Comparison of ENCODE assay signal across 13 cellular contexts in genomic region chr11:118907749-118908106, GRCh38. TPM values are rescaled to one million over a fixed set of nuclear protein-coding genes. Genes with fewer than 3 reads are reported as not detected.
DNase-seq lines count a peak whose midpoint lies in the region; ATAC-seq and TF ChIP-seq lines count a peak whose summit lies in the region.
"Had no signal": no experiment of that assay in that cellular context is flagged by ENCODE, and none has a peak within 500 bp of the region (broad histone marks: within the 10 kb centered on the region; RNA-seq: fewer than 3 reads in every experiment).

No MANE protein-coding gene starts in this region.

- peaks cover 62% of the 10 kb centered on the region for H3K4me1 ChIP-seq in CD8-positive, alpha-beta T cell (ENCODE audit: insufficient read depth, low read length)

- H3K4me3 Mint-ChIP-seq in CD8-positive, alpha-beta T cell: peak overlapping the region; percentile 53

- ATAC-seq in CD8-positive, alpha-beta T cell: no peak
- ATAC-seq in GM21423 (IDR thresholded peaks at IDR 0.05; ENCODE audit: unreplicated experiment) (no peak), HG03025 (IDR thresholded peaks at IDR 0.05; ENCODE audit: low FRiP score, unreplicated experiment) (no peak), sciatic nerve (no peak)

- peaks cover 59% of the 10 kb centered on the region for H3K36me3 Mint-ChIP-seq in CD8-positive, alpha-beta T cell

- CTCF ChIA-PET in CD8-positive, alpha-beta T cell (lab: Charles Lee): interaction anchor here (0.6 to 7.5 kb wide), 10 partner anchors 9 to 218 kb away, joined by 3 to 92 read pairs (median 8); partner anchors contain the start of genes DDX6 and UPK2

- DNase-seq in CD8-positive, alpha-beta T cell: no peak
- DNase-seq in SK-N-DZ (ENCODE audit: low spot score) (peak; percentile 33), fibroblast of mammary gland (ENCODE audit: low read depth) (peak; percentile 51), retinal pigment epithelial cell (ENCODE audit: low read depth) (no peak), NCI-H2227 treated with DMSO at 0.1 percent for 48 hours (lab: John Stamatoyannopoulos, UW) (no peak), sciatic nerve (ENCODE audit: low spot score) (no peak)
- DNase-seq: NCI-H1694 treated with DMSO at 0.1 percent for 48 hours had no signal

- TF ChIP-seq CTCF in CD8-positive, alpha-beta T cell (IDR thresholded peaks at IDR 0.05): no peak
- TF ChIP-seq CTCF in fibroblast of mammary gland (conservative IDR thresholded peaks at IDR 0.05; ENCODE audit: control insufficient read depth, insufficient read depth, low read depth, low read length): no peak
- TF ChIP-seq CTCF in retinal pigment epithelial cell (conservative IDR thresholded peaks at IDR 0.05; ENCODE audit: low read depth, low read length): no peak

- POLR2A ChIA-PET in CD8-positive, alpha-beta T cell (lab: Charles Lee): interaction anchor here (1.1 to 9.9 kb wide), 8 partner anchors 8 to 118 kb away, joined by 3 to 201 read pairs (median 6); partner anchors contain the start of genes BCL9L and DDX6

- no peaks in the 10 kb centered on the region for H3K9me3 ChIP-seq in CD8-positive, alpha-beta T cell (ENCODE audit: low read length)

- H3K27me3 Mint-ChIP-seq in CD8-positive, alpha-beta T cell (ENCODE audit: low read depth): no peaks in the 10 kb centered on the region

- H3K27ac ChIP-seq in CD8-positive, alpha-beta T cell (ENCODE audit: low read depth, low read length): peak overlapping the region; percentile 2

- H3K36me3 ChIP-seq in CD8-positive, alpha-beta T cell (ENCODE audit: insufficient read depth, low read length): peaks cover 41% of the 10 kb centered on the region

- H3K27me3 ChIP-seq in CD8-positive, alpha-beta T cell (ENCODE audit: insufficient read depth, low read length): no peaks in the 10 kb centered on the region

- H3K27ac Mint-ChIP-seq in CD8-positive, alpha-beta T cell: peak overlapping the region; percentile 92

- intact Hi-C loops in CD8-positive, alpha-beta T cell (cut with DNase I, micrococcal nuclease): loop anchor here (1.0 to 5.0 kb wide), 3 partner anchors 23 to 49 kb away; partner anchors contain the start of gene UPK2 (in 2 of the 2)
- intact Hi-C loops in sciatic nerve (cut with DNase I): loop anchor here (1.0 to 10.0 kb wide), 3 partner anchors 21 to 203 kb away; partner anchors contain the start of gene UPK2

- peaks cover 62% of the 10 kb centered on the region for H3K4me1 Mint-ChIP-seq in CD8-positive, alpha-beta T cell (ENCODE audit: low read depth)

- no peaks in the 10 kb centered on the region for H3K9me3 Mint-ChIP-seq in CD8-positive, alpha-beta T cell

- H3K4me3 ChIP-seq in CD8-positive, alpha-beta T cell (ENCODE audit: low read depth, low read length): no peak overlapping the region
- no peak overlapping the region for H3K4me3 ChIP-seq in fibroblast of mammary gland (ENCODE audit: control insufficient read depth, low read depth, low read length)
- peak overlapping the region; percentile 29 for H3K4me3 ChIP-seq in retinal pigment epithelial cell (ENCODE audit: low read length)

RNA-seq across cellular contexts. Expression of gene BCL9L, which starts 18.0 kb away (rescaled TPM):
- total RNA-seq in CD8-positive, alpha-beta T cell: 100 to 1,000 TPM; 437 to 439 TPM
- 1.3 and 2.8 TPM in 2 replicates for polyA plus RNA-seq in SK-N-DZ (2014; cell fraction: cytosol; rRNA removed)
- 1.1 and 1.7 TPM in 2 replicates for polyA plus RNA-seq in SK-N-DZ (2014; cell fraction: nucleus; rRNA removed)
- total RNA-seq in sciatic nerve: 53.6 TPM

RNA-seq across cellular contexts. Expression of gene CXCR5, which starts 24.0 kb away (rescaled TPM):
- 1 to 10 TPM; 7.6 to 8.0 TPM for total RNA-seq in CD8-positive, alpha-beta T cell
- not detected in 2 replicates for polyA plus RNA-seq in SK-N-DZ (2014; cell fraction: cytosol; rRNA removed)
- not detected in 2 replicates for polyA plus RNA-seq in SK-N-DZ (2014; cell fraction: nucleus; rRNA removed)
- total RNA-seq in sciatic nerve: 0.18 TPM
- total RNA-seq: glomerular endothelial cell had no signal

RNA-seq across cellular contexts. Expression of gene UPK2, which starts 48.4 kb away (rescaled TPM):
- not detected for total RNA-seq in CD8-positive, alpha-beta T cell
- polyA plus RNA-seq in SK-N-DZ (2014; cell fraction: cytosol; rRNA removed): not detected in 2 replicates
- not detected in 2 replicates for polyA plus RNA-seq in SK-N-DZ (2014; cell fraction: nucleus; rRNA removed)
- total RNA-seq in sciatic nerve: not detected
- total RNA-seq: glomerular endothelial cell; subcutaneous adipose tissue; T-helper 2 cell treated with Interferon-gamma antibody and Interleukin-4, amounts not matched to agents 100 ng/mL and 5 ng/mL, for 36 hours had no signal
- polyA plus RNA-seq: small intestine had no signal

Comparison
In these comparisons a context has a peak if more than half of its experiments do, and no peak if none do; other contexts are left out.
1. DNase-seq: peak in SK-N-DZ (single experiment) and fibroblast of mammary gland (single experiment); none in CD8-positive, alpha-beta T cell (0 of 7), retinal pigment epithelial cell (single experiment), NCI-H2227 treated with DMSO at 0.1 percent for 48 hours (single experiment) and sciatic nerve (single experiment).